In the genomic region with DNA sequence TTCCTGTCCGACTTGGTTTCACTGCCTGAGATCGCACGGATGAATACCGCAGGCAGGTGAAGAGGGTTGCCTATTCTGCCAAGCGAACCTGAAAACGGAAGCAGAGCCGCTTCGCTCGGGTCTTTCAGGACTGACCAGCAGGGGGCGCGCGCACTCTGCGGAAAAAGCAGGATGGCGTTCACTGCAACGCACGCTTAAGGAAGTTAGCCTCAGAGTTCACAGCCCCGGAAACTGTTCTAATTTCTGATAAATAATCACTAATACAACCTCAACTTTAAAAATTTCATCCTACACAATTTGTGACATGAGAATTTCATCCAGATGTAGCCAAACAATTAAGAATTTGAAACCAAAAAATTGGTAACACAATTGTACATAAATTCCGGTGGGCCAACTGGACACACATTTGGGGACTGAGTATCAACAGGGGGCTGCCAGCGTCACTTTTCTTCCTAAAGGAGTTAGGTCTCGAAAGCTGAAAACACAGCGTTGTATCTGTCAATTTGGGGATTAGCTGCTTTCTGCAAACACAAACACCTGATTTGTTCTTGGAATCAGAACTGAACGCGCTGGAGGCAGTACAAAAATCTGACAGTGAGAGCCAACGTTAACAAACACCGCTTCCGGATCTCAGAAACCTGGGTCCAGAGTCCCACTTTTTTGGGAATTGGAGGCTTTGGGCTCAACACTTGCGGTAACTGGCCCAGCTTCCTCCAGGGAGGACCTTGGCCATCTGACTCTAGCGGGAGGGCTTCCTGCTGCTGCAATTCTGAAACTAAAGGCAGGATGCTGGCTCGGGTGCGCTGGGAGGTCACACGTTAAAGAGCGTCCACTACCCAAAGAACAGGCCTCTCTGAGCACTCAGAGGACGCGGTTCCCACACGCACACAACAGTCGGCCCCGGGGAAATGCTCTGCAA, we compare ENCODE assay signal across 8 cellular contexts.
DNase-seq lines count a peak whose midpoint lies in the region; ATAC-seq lines count a peak whose summit lies in the region.

No MANE protein-coding gene starts in this region.

- H3K9me3 Mint-ChIP-seq in central memory CD8-positive, alpha-beta T cell, result no peaks in the 10 kb centered on the region

- peak overlapping the region; percentile 25 for H3K4me3 Mint-ChIP-seq in central memory CD8-positive, alpha-beta T cell

- H3K36me3 Mint-ChIP-seq in central memory CD8-positive, alpha-beta T cell (ENCODE audit: insufficient read depth), result peaks cover 4% of the 10 kb centered on the region

- H3K27ac Mint-ChIP-seq in central memory CD8-positive, alpha-beta T cell (ENCODE audit: low read depth), result peak overlapping the region; percentile 71

- H3K4me1 Mint-ChIP-seq in central memory CD8-positive, alpha-beta T cell, result peaks cover 4% of the 10 kb centered on the region

- peaks cover 8% of the 10 kb centered on the region for H3K27me3 Mint-ChIP-seq in central memory CD8-positive, alpha-beta T cell

- ATAC-seq in HG02938 (IDR thresholded peaks at IDR 0.05; ENCODE audit: unreplicated experiment), result peak; percentile 58
- peak; percentile 83 to 85 for ATAC-seq in activated CD4-positive, CD25-positive, alpha-beta regulatory T cell treated with anti-CD3 and anti-CD28 coated beads, Interleukin-2, amount 50 U/mL, for 24 hours
- ATAC-seq in central memory CD8-positive, alpha-beta T cell (replicated peaks; ENCODE audit: extremely low read depth, poor library complexity, severe bottlenecking), result peak; percentile 76

- DNase-seq in NCI-H1694 (lab: John Stamatoyannopoulos, UW), result peak; percentile 56
- no peak for DNase-seq in NCI-H1694 treated with DMSO at 0.1 percent for 48 hours (lab: John Stamatoyannopoulos, UW)
- peak; percentile 88 for DNase-seq in NCI-H2196 (lab: John Stamatoyannopoulos, UW; ENCODE audit: unreplicated experiment)
- peak; percentile 78 to 94 for DNase-seq in central memory CD8-positive, alpha-beta T cell (ENCODE audit: low spot score in 2 of 2)
- peak; percentile 87 for DNase-seq in left kidney (ENCODE audit: low read depth, low spot score)
- peak; percentile 84 for DNase-seq in stimulated activated CD4-positive, alpha-beta T cell treated with anti-CD3 and anti-CD28 coated beads, Interleukin-1b, Interleukin-23, amount 100 ng/mL, for 48 hours
